30 cellular contexts compared by ENCODE assay signal in the genomic region with DNA sequence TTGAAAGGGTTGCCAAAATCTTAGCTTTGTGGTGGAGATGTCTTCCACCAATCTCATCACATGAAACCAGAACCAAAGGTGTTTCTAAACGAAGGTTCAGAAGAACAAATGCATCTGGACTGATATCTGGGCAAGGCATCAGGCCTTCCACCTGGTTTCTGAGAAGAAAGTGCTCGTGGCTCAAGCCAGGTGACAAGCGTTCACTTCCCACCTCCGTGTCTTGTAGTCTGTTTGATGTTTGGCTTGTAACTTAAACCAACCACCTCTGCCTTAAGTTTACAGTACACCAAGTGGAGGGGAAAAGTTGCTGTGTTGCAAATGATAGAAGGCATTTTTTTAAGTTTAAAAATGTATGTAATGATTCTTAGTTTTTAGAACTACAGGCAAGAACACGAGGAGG.
"Had no signal": no experiment of that assay in that cellular context is flagged by ENCODE, and none has a peak within 500 bp of the region (broad histone marks: within the 10 kb centered on the region; RNA-seq: fewer than 3 reads in every experiment).

No MANE protein-coding gene starts in this region.

- H3K27ac Mint-ChIP-seq: naive thymus-derived CD4-positive, alpha-beta T cell; natural killer cell; nephron; progenitor cell of endocrine pancreas; stimulated activated memory B cell treated with anti-CD40 and anti-IgM and Interleukin-4, amounts not matched to agents 10 μg/mL and 1 μg/mL and 100 μg/mL, for 72 hours; stimulated activated naive CD8-positive, alpha-beta T cell treated with anti-CD3 and anti-CD28 coated beads, Interleukin-15, amount 100 ng/mL, for 72 hours; type B pancreatic cell had no signal

- H3K4me1 Mint-ChIP-seq: natural killer cell; stimulated activated naive CD8-positive, alpha-beta T cell treated with anti-CD3 and anti-CD28 coated beads, Interleukin-15, amount 100 ng/mL, for 72 hours had no signal

- H3K36me3 Mint-ChIP-seq: naive thymus-derived CD4-positive, alpha-beta T cell; natural killer cell; stimulated activated memory B cell treated with anti-CD40 and anti-IgM and Interleukin-4, amounts not matched to agents 10 μg/mL and 1 μg/mL and 100 μg/mL, for 72 hours; type B pancreatic cell had no signal

- H3K9me3 ChIP-seq: neutrophil, pancreas, psoas muscle, right lobe of liver, sigmoid colon, suprapubic skin, testis, tibial artery, transverse colon, upper lobe of right lung, uterus had no signal

- H3K9me3 Mint-ChIP-seq: natural killer cell; stimulated activated memory B cell treated with anti-CD40 and anti-IgM and Interleukin-4, amounts not matched to agents 10 μg/mL and 1 μg/mL and 100 μg/mL, for 72 hours; stimulated activated naive CD8-positive, alpha-beta T cell treated with anti-CD3 and anti-CD28 coated beads, Interleukin-15, amount 100 ng/mL, for 72 hours; type B pancreatic cell had no signal

- H3K27ac ChIP-seq: neutrophil, pancreas, psoas muscle, right lobe of liver, sigmoid colon, suprapubic skin, testis, tibial artery, transverse colon, upper lobe of right lung, uterus had no signal

- H3K36me3 ChIP-seq: neutrophil, pancreas, right lobe of liver, sigmoid colon, suprapubic skin, tibial artery, transverse colon, upper lobe of right lung, uterus had no signal

- H3K4me1 ChIP-seq: pancreas, psoas muscle, right lobe of liver, sigmoid colon, suprapubic skin, testis, tibial artery, transverse colon, upper lobe of right lung, uterus had no signal

- H3K27me3 ChIP-seq: neutrophil, right lobe of liver, sigmoid colon, suprapubic skin, testis, transverse colon, upper lobe of right lung, uterus had no signal

- DNase-seq: naive thymus-derived CD4-positive, alpha-beta T cell; natural killer cell; nucleus accumbens; pancreas; posterior cingulate gyrus; psoas muscle; right cardiac atrium; right lobe of liver; sigmoid colon; small intestine; stimulated activated CD4-positive, alpha-beta T cell treated with anti-CD3 and anti-CD28 coated beads, Interleukin-15, amount 100 ng/mL, for 24 hours; stimulated activated CD4-positive, alpha-beta T cell treated with anti-CD3 and anti-CD28 coated beads, Interleukin-2, amount 100 ng/mL, for 24 hours; stimulated activated CD4-positive, alpha-beta T cell treated with anti-CD3 and anti-CD28 coated beads, Interleukin-2, amount 100 ng/mL, for 48 hours; stimulated activated CD4-positive, alpha-beta T cell treated with anti-CD3 and anti-CD28 coated beads, Interleukin-4, amount 100 ng/mL, for 4 hours; stimulated activated CD8-positive, alpha-beta memory T cell treated with anti-CD3 and anti-CD28 coated beads, Interleukin-4, amount 100 ng/mL, for 48 hours; stimulated activated naive CD4-positive, alpha-beta T cell; stimulated activated naive CD8-positive, alpha-beta T cell treated with anti-CD3 and anti-CD28 coated beads, Interleukin-15, amount 100 ng/mL, for 72 hours; stimulated activated naive CD8-positive, alpha-beta T cell treated with anti-CD3 and anti-CD28 coated beads, Interleukin-15, Interleukin-2, amounts not matched to agents 100 U/mL and 50 U/mL, for 24 hours; substantia nigra; testis; tibial artery; transverse colon; upper lobe of right lung; uterus had no signal

- H3K4me3 ChIP-seq: pancreas, psoas muscle, right lobe of liver, sigmoid colon, suprapubic skin, testis, tibial artery, transverse colon, upper lobe of right lung, uterus had no signal

- FAIRE-seq: pancreas, small intestine had no signal

- ATAC-seq: naive thymus-derived CD4-positive, alpha-beta T cell; natural killer cell; pancreas; psoas muscle; right cardiac atrium; right lobe of liver; stimulated activated memory B cell treated with anti-CD40 and anti-IgM and Interleukin-4, amounts not matched to agents 10 μg/mL and 1 μg/mL and 100 μg/mL, for 72 hours; stimulated activated naive CD8-positive, alpha-beta T cell treated with anti-CD3 and anti-CD28 coated beads, Interleukin-15, amount 100 ng/mL, for 72 hours; stimulated activated naive CD8-positive, alpha-beta T cell treated with anti-CD3 and anti-CD28 coated beads, Interleukin-15, Interleukin-2, amounts not matched to agents 100 U/mL and 50 U/mL, for 24 hours; upper lobe of right lung had no signal

- H3K4me3 Mint-ChIP-seq: naive thymus-derived CD4-positive, alpha-beta T cell; natural killer cell; nephron; stimulated activated memory B cell treated with anti-CD40 and anti-IgM and Interleukin-4, amounts not matched to agents 10 μg/mL and 1 μg/mL and 100 μg/mL, for 72 hours; stimulated activated naive CD8-positive, alpha-beta T cell treated with anti-CD3 and anti-CD28 coated beads, Interleukin-15, amount 100 ng/mL, for 72 hours; type B pancreatic cell had no signal
